7 cellular contexts compared by ENCODE assay signal in the genomic region with DNA sequence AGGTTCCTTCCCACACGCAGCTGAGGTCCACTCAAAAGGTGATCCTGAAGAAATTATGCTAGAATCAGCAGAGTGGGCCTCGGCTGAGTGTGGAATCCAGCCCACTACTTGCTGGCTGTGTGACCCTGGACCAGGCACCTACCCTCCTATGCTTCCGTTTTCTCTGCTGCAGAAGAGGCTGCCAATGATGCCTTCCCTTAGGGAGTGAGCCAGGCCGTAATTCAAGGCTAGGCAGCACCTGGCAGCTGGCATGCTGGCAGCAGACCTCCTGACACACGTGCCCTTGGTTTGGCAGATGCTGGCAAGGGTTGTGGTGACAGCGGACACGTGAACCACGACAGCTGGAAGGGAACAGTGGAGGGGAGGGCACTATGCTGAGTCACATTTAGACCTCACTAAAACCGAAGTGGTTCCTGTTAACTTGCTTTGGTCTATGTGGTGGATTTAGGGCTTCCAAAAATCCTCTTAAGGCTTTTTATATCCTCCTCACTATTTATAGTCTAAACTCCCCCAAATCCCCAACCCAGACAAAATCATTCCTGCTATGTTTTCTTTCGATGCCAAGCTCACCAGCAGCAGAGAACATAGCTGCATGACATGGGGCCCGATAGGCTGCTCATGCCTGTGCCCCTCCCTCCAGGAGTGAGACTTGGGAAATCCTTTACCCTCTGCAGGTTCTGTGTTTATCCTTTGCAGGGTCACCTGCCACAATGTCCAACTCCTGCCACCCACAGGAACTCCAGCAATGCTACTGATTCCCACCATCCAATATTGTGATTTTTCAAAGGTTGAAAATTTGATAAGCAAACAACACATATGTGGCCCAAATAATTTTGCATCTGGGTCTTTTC. TPM values are rescaled to one million over a fixed set of nuclear protein-coding genes. Genes with fewer than 3 reads are reported as not detected.
A peak's percentile ranks its signal among the peaks of the same experiment; 100 is the strongest.
DNase-seq lines count a peak whose midpoint lies in the region; ATAC-seq and TF ChIP-seq lines count a peak whose summit lies in the region.

No MANE protein-coding gene starts in this region.

- no peak overlapping the region for H3K27ac Mint-ChIP-seq in CD4-positive, alpha-beta T cell

- no peaks in the 10 kb centered on the region for H3K36me3 ChIP-seq in heart left ventricle

- H3K27ac ChIP-seq in heart left ventricle: peak overlapping the region in 11 of 12 donors; percentile 30 to 84 (median 64)
- no peak overlapping the region for H3K27ac ChIP-seq in CD4-positive, alpha-beta T cell (ENCODE audit: low read depth, low read length)

- H3K4me3 ChIP-seq in heart left ventricle: no peak overlapping the region

- H3K27me3 Mint-ChIP-seq in CD4-positive, alpha-beta T cell: peaks cover 80% of the 10 kb centered on the region

- no peaks in the 10 kb centered on the region for H3K9me3 Mint-ChIP-seq in CD4-positive, alpha-beta T cell

- H3K4me1 ChIP-seq in heart left ventricle: peaks cover 0 to 48% (median 16%) of the 10 kb centered on the region in 12 donors

- ATAC-seq in GM18520 (IDR thresholded peaks at IDR 0.05; ENCODE audit: unreplicated experiment) (peak; percentile 53), HG02678 (IDR thresholded peaks at IDR 0.05; ENCODE audit: unreplicated experiment) (peak; percentile 67), heart left ventricle (peak; percentile 84 to 90 (median 86)), HG03280 (IDR thresholded peaks at IDR 0.05; ENCODE audit: unreplicated experiment) (no peak)
- no peak for ATAC-seq in CD4-positive, alpha-beta T cell (ENCODE audit: poor library complexity)

- WGBS in heart left ventricle, 4 donors: 32 to 53% (median 47%) methylated on average over 10 to 11 of the region's 11 CpGs

- TF ChIP-seq CTCF in heart left ventricle (IDR thresholded peaks at IDR 0.05): no peak
- TF ChIP-seq CTCF in CD4-positive, alpha-beta T cell (IDR thresholded peaks at IDR 0.05): no peak

- intact Hi-C loops in heart left ventricle (cut with DNase I): loop anchor here (1.0 to 10.0 kb wide), 10 partner anchors 31 to 203 kb away; a partner anchor contains a TSS
- intact Hi-C loops in CD4-positive, alpha-beta T cell (cut with DNase I, micrococcal nuclease): no loop called here

- peaks cover 11% of the 10 kb centered on the region for H3K4me1 Mint-ChIP-seq in CD4-positive, alpha-beta T cell (ENCODE audit: low read depth)

- no peaks in the 10 kb centered on the region for H3K36me3 Mint-ChIP-seq in CD4-positive, alpha-beta T cell (ENCODE audit: low read depth)

- CTCF ChIA-PET in CD4-positive, alpha-beta T cell (lab: Charles Lee): no interaction called here

- H3K4me3 Mint-ChIP-seq in CD4-positive, alpha-beta T cell: no peak overlapping the region

- no peak for TF ChIP-seq POLR2A in heart left ventricle (IDR thresholded peaks at IDR 0.05)

- no peaks in the 10 kb centered on the region for H3K9me3 ChIP-seq in heart left ventricle
- no peaks in the 10 kb centered on the region for H3K9me3 ChIP-seq in CD4-positive, alpha-beta T cell (ENCODE audit: control insufficient read depth, low read length)

- DNase-seq in NCI-H2196 (lab: John Stamatoyannopoulos, UW; ENCODE audit: unreplicated experiment) (peak; percentile 76), heart left ventricle (peak; percentile 64 to 91 (median 79)), SK-N-DZ (ENCODE audit: low spot score) (no peak)
- no peak for DNase-seq in CD4-positive, alpha-beta T cell

- H3K27me3 ChIP-seq in heart left ventricle: peaks cover 0 to 31% (median 0%) of the 10 kb centered on the region in 9 donors
- peaks cover 17% of the 10 kb centered on the region for H3K27me3 ChIP-seq in CD4-positive, alpha-beta T cell (ENCODE audit: control insufficient read depth, insufficient read depth, low read length)

- POLR2A ChIA-PET in CD4-positive, alpha-beta T cell (lab: Charles Lee): no interaction called here

RNA-seq across cellular contexts. Expression of a gene that starts 10.6 kb away (rescaled TPM):
- total RNA-seq in heart left ventricle: 10 to 100 TPM in 8 of 9 donors, 1 to 10 TPM in 1; 7.3 to 41.7 (median 23.5) TPM
- 1 to 10 TPM; 7.4 TPM for polyA plus RNA-seq in heart left ventricle
- polyA plus RNA-seq in SK-N-DZ (2014; cell fraction: cytosol; rRNA removed): not detected in 2 replicates
- not detected in 2 replicates for polyA plus RNA-seq in SK-N-DZ (2014; cell fraction: nucleus; rRNA removed)
- total RNA-seq in CD4-positive, alpha-beta T cell: under 1 TPM in 1 of 2 experiments, not detected in 1; 0.28 TPM

Comparison
In these comparisons a context has a peak if more than half of its experiments do, and no peak if none do; other contexts are left out.
1. ATAC-seq: peak in GM18520 (single experiment), HG02678 (single experiment) and heart left ventricle (4 of 4); none in HG03280 (single experiment) and CD4-positive, alpha-beta T cell (single experiment).
2. DNase-seq: peak in NCI-H2196 (single experiment) and heart left ventricle (5 of 5); none in SK-N-DZ (single experiment) and CD4-positive, alpha-beta T cell (0 of 10).
3. RNA of a gene that starts 10.6 kb away (total RNA-seq): 7.3 to 41.7 TPM in heart left ventricle; 0.28 TPM in CD4-positive, alpha-beta T cell; every median in the first group is over 4 times any median in the second.
4. intact Hi-C loops: an anchor here in heart left ventricle (1.0 to 10.0 kb wide); none called in CD4-positive, alpha-beta T cell.